ENCODE assay signal across 8 cellular contexts in the genomic region with DNA sequence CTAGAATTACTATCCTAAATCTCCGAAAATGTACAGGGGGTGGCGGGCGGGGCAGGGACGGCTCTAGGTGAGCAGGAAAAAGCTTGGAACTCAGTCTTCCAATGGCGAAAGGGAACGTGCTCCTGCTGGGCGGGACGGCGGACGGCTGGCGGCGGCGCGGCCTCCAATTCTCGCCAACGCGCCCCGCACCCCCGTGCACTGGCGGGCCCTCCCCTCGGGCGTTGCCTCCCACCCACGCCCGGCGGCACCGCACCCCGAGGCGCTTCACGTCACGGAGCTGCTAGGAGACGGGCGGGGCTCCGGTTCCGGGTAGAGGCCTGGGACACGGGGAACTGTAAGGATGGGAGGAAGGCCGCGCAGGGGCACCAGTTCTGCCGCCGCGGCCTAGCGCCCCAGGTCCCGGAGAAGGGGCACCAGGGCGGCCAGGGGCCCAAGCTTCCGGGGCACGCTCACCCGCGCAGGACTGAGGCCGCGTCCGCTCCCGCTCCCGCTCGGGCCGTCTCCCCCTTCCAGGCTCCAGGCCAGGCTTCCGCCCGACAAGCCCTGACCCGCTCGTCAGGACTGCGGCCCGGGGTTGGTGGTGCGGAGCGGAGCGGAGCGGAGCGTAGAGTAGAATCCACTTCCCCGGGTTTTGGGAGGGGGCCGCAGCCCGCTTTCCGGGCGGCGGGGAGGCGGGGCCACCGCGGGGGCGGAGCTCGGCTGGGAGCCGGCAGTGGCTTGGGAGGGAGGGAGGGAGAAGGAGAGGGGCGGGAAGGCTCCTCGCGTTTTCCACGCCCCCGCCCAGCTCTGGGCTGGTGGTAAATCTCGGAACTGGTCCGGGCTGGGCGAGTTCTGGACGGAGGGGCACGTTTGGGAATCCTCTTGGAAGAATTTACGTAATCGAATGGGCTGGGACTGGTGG. TPM values are rescaled to one million over a fixed set of nuclear protein-coding genes. Genes with fewer than 3 reads are reported as not detected.
A peak's percentile ranks its signal among the peaks of the same experiment; 100 is the strongest.
DNase-seq lines count a peak whose midpoint lies in the region; TF ChIP-seq lines count a peak whose summit lies in the region.

Gene DDX59 (minus strand): TSS at position 594 of the 901 bp plus-strand sequence. CDS start 3,167 bp downstream, outside the sequence.

- under 1% methylated on average over 53 of the region's 89 CpGs for WGBS in suprapubic skin

- H3K4me3 Mint-ChIP-seq in HFFc6 = peak within 1 kb of the TSS; percentile 93
- H3K4me3 Mint-ChIP-seq in activated naive CD4-positive, alpha-beta T cell treated with anti-CD3 and anti-CD28 coated beads, Interleukin-2, amount 10 ng/mL, durations not matched to agents 7 days and 5 days = peak within 1 kb of the TSS; percentile 85

- H3K36me3 Mint-ChIP-seq in HFFc6 (ENCODE audit: low read depth) = peaks cover 15% of the 10 kb centered on the region; the same call in 1 of the 2 replicates
- peaks cover 15% of the 10 kb centered on the region for H3K36me3 Mint-ChIP-seq in activated naive CD4-positive, alpha-beta T cell treated with anti-CD3 and anti-CD28 coated beads, Interleukin-2, amount 10 ng/mL, durations not matched to agents 7 days and 5 days

- H3K27me3 ChIP-seq in suprapubic skin = no peaks in the 10 kb centered on the region

- H3K4me1 Mint-ChIP-seq in HFFc6 (ENCODE audit: low read depth) = peaks cover 40% of the 10 kb centered on the region
- peaks cover 44% of the 10 kb centered on the region for H3K4me1 Mint-ChIP-seq in activated naive CD4-positive, alpha-beta T cell treated with anti-CD3 and anti-CD28 coated beads, Interleukin-2, amount 10 ng/mL, durations not matched to agents 7 days and 5 days

- CTCF ChIA-PET in activated naive CD4-positive, alpha-beta T cell treated with anti-CD3 and anti-CD28 coated beads, Interleukin-2, amount 10 ng/mL, durations not matched to agents 7 days and 5 days (lab: Charles Lee) = interaction anchor here (0.9 to 2.6 kb wide), 6 partner anchors 42 to 132 kb away, joined by 3 to 11 read pairs (median 4); partner anchors contain the start of gene CAMSAP2

- no peak for TF ChIP-seq CTCF in HFFc6 (IDR thresholded peaks at IDR 0.05)
- TF ChIP-seq CTCF in NB4 (IDR thresholded peaks at IDR 0.05; ENCODE audit: low read depth, low read length) = no peak
- TF ChIP-seq CTCF in suprapubic skin (IDR thresholded peaks at IDR 0.05) = no peak

- no peak for TF ChIP-seq EP300 in suprapubic skin (IDR thresholded peaks at IDR 0.05)

- H3K27ac ChIP-seq in SK-N-MC = peak within 1 kb of the TSS; percentile 98
- peak within 1 kb of the TSS; percentile 100 for H3K27ac ChIP-seq in suprapubic skin

- peak within 1 kb of the TSS; percentile 99 for H3K9ac ChIP-seq in SK-N-MC (ENCODE audit: insufficient read length)

- no peaks in the 10 kb centered on the region for H3K27me3 Mint-ChIP-seq in HFFc6 (ENCODE audit: insufficient read depth)
- H3K27me3 Mint-ChIP-seq in activated naive CD4-positive, alpha-beta T cell treated with anti-CD3 and anti-CD28 coated beads, Interleukin-2, amount 10 ng/mL, durations not matched to agents 7 days and 5 days = no peaks in the 10 kb centered on the region

- H3K4me1 ChIP-seq in suprapubic skin = peaks cover 47% of the 10 kb centered on the region

- H3K36me3 ChIP-seq in SK-N-MC (ENCODE audit: insufficient read depth, low read length) = peaks cover 6% of the 10 kb centered on the region; the same call in 1 of the 2 replicates
- peaks cover 7% of the 10 kb centered on the region for H3K36me3 ChIP-seq in suprapubic skin

- no peaks in the 10 kb centered on the region for H3K9me3 Mint-ChIP-seq in HFFc6
- no peaks in the 10 kb centered on the region for H3K9me3 Mint-ChIP-seq in activated naive CD4-positive, alpha-beta T cell treated with anti-CD3 and anti-CD28 coated beads, Interleukin-2, amount 10 ng/mL, durations not matched to agents 7 days and 5 days

- peak within 1 kb of the TSS; percentile 98 for H3K27ac Mint-ChIP-seq in HFFc6
- peak within 1 kb of the TSS; percentile 90 for H3K27ac Mint-ChIP-seq in activated naive CD4-positive, alpha-beta T cell treated with anti-CD3 and anti-CD28 coated beads, Interleukin-2, amount 10 ng/mL, durations not matched to agents 7 days and 5 days

- TF ChIP-seq POLR2A in NB4 (IDR thresholded peaks at IDR 0.05; ENCODE audit: extremely low read depth, insufficient read length) (peak; percentile 63), suprapubic skin (IDR thresholded peaks at IDR 0.05) (peak in 1 of 2 donors; percentile 87)

- peak; percentile 86 for DNase-seq in GM04503 (ENCODE audit: low read depth)
- DNase-seq in HFFc6 = peak; percentile 97
- peak; percentile 96 for DNase-seq in NB4 (ENCODE audit: low read depth)
- peak; percentile 64 for DNase-seq in SK-N-MC (ENCODE audit: low read depth, low spot score)
- DNase-seq in activated naive CD4-positive, alpha-beta T cell treated with anti-CD3 and anti-CD28 coated beads, Interleukin-2, amount 10 ng/mL, durations not matched to agents 7 days and 5 days = peak; percentile 92
- peak; percentile 96 for DNase-seq in germinal center (ENCODE audit: low spot score)
- peak; percentile 57 to 97 (median 92) for DNase-seq in nucleus accumbens (lab: John Stamatoyannopoulos, UW)
- peak; percentile 97 for DNase-seq in suprapubic skin (ENCODE audit: low spot score in 2 of 2)

- H3K9me3 ChIP-seq in SK-N-MC (ENCODE audit: low read depth, low read length) (no peaks in the 10 kb centered on the region), suprapubic skin (no peaks in the 10 kb centered on the region)

- peak within 1 kb of the TSS; percentile 86 for H3K4me3 ChIP-seq in NB4 (ENCODE audit: low read depth, low read length)
- peak within 1 kb of the TSS; percentile 97 for H3K4me3 ChIP-seq in SK-N-MC
- peak within 1 kb of the TSS; percentile 82 for H3K4me3 ChIP-seq in suprapubic skin

RNA-seq across cellular contexts. Expression of gene DDX59, which starts in this region (rescaled TPM):
- 10 to 100 TPM; 13.2 to 17.3 (median 14.6) TPM for total RNA-seq in HFFc6 (2021; fragmentation: NEBNext Ultra II Directional; extraction: Animal tissue kit (Norgen Biotek cat#: 25700))
- total RNA-seq in suprapubic skin = 10 to 100 TPM; 28.0 to 37.3 (median 28.3) TPM

Comparison
In these comparisons a context has a peak if more than half of its experiments do, and no peak if none do; other contexts are left out.
1. Peak in every context shown above with its lines: DNase-seq, H3K4me3 ChIP-seq and H3K27ac ChIP-seq.